ENCODE assay signal across 1 cellular context in the genomic region with DNA sequence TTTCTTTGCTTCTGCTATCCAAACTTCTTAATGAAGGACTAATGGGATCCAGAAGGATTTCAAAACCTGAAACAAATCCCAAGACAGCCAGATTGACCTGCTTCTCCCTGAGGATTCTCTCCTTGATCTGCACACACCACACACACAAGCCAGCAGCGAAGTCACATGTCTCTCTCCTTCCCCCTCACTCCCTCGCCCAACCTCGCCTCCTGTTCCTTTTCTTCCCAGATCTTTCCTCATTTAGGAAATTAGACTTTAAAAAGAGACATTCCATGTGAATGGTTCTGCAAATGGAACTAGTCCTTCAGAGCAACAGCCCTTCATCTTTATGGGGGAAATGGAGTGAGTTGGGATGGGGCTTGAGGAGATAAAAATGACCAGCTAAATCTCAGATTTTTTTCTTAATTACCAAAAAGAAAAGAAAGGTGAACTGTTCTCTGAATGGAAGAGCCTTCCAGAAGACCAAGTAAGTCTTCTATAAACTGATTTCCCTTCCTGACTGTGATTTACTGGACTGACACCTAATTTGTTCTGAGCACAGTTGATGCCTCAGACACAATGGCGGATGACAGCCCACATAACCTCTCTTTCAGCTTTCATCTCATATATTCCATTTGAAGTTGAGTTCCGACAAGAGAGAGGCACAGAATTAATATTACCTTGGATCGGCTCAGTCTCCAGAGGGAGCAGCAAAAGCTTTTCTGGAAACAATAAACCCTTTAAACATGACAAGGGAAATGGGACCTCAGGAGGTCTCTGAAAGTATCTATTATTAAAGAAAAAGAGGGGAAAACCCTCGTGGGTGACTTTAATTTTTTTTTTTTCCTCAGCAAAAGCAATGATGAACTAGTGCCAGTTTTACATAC.
TF ChIP-seq lines count a peak whose summit lies in the region.

No MANE protein-coding gene starts in this region.

TF ChIP-seq in neural cell, 6 proteins besides CTCF, POLR2A, EP300 and RAD21:
- TF ChIP-seq, protein P1, sequence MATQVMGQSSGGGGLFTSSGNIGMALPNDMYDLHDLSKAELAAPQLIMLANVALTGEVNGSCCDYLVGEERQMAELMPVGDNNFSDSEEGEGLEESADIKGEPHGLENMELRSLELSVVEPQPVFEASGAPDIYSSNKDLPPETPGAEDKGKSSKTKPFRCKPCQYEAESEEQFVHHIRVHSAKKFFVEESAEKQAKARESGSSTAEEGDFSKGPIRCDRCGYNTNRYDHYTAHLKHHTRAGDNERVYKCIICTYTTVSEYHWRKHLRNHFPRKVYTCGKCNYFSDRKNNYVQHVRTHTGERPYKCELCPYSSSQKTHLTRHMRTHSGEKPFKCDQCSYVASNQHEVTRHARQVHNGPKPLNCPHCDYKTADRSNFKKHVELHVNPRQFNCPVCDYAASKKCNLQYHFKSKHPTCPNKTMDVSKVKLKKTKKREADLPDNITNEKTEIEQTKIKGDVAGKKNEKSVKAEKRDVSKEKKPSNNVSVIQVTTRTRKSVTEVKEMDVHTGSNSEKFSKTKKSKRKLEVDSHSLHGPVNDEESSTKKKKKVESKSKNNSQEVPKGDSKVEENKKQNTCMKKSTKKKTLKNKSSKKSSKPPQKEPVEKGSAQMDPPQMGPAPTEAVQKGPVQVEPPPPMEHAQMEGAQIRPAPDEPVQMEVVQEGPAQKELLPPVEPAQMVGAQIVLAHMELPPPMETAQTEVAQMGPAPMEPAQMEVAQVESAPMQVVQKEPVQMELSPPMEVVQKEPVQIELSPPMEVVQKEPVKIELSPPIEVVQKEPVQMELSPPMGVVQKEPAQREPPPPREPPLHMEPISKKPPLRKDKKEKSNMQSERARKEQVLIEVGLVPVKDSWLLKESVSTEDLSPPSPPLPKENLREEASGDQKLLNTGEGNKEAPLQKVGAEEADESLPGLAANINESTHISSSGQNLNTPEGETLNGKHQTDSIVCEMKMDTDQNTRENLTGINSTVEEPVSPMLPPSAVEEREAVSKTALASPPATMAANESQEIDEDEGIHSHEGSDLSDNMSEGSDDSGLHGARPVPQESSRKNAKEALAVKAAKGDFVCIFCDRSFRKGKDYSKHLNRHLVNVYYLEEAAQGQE (IDR thresholded peaks at IDR 0.05; ENCODE audit: borderline replicate concordance) = peak; percentile 78
- TF ChIP-seq SMC3 (conservative IDR thresholded peaks at IDR 0.05; ENCODE audit: poor library complexity) = no peak
- TF ChIP-seq POLR2AphosphoS5 (IDR thresholded peaks at IDR 0.05) = peak; percentile 65
